1 cellular context compared by ENCODE assay signal in the genomic region with DNA sequence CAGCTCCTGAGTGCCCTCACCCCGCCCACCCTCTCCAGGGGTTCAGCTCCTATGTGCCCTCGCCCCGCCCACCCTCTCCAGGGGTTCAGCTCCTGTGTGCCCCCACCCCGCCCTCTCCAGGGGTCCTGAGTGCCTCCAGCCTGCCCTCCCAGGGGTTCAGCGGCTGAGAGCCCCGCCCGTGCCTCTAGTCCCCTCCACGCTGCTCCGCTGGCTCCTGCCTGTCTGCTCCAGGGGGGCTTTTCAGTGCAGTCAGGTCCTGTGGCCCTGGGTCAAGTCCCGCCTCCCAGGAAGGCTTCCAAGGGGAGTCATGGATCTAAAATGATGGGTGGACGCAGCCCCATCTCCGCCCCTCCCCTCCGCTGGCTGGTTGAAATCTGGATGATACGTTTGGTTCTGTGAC.
TF ChIP-seq lines count a peak whose summit lies in the region.

No MANE protein-coding gene starts in this region.

TF ChIP-seq in SK-N-SH treated with all-trans-retinoic acid at 6 μM for 48 hours, 23 proteins besides CTCF, POLR2A, EP300 and RAD21 (continued from another document):
- TF ChIP-seq, protein P1, sequence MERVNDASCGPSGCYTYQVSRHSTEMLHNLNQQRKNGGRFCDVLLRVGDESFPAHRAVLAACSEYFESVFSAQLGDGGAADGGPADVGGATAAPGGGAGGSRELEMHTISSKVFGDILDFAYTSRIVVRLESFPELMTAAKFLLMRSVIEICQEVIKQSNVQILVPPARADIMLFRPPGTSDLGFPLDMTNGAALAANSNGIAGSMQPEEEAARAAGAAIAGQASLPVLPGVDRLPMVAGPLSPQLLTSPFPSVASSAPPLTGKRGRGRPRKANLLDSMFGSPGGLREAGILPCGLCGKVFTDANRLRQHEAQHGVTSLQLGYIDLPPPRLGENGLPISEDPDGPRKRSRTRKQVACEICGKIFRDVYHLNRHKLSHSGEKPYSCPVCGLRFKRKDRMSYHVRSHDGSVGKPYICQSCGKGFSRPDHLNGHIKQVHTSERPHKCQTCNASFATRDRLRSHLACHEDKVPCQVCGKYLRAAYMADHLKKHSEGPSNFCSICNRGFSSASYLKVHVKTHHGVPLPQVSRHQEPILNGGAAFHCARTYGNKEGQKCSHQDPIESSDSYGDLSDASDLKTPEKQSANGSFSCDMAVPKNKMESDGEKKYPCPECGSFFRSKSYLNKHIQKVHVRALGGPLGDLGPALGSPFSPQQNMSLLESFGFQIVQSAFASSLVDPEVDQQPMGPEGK (CRISPR knock-in tag; IDR thresholded peaks at IDR 0.05; ENCODE audit: borderline replicate concordance): no peak
- no peak for TF ChIP-seq BACH2 (CRISPR knock-in tag; IDR thresholded peaks at IDR 0.05; ENCODE audit: borderline replicate concordance)
- TF ChIP-seq ZNF8 (CRISPR knock-in tag; IDR thresholded peaks at IDR 0.05): no peak
- no peak for TF ChIP-seq ZNF70 (CRISPR knock-in tag; IDR thresholded peaks at IDR 0.05)
- TF ChIP-seq TOX (CRISPR knock-in tag; IDR thresholded peaks at IDR 0.05; ENCODE audit: borderline replicate concordance): no peak
TF ChIP-seq in SK-N-SH treated with all-trans-retinoic acid at 6 μM for 48 hours: peak in this region for 0.
